5 cellular contexts compared by ENCODE assay signal in the genomic region with DNA sequence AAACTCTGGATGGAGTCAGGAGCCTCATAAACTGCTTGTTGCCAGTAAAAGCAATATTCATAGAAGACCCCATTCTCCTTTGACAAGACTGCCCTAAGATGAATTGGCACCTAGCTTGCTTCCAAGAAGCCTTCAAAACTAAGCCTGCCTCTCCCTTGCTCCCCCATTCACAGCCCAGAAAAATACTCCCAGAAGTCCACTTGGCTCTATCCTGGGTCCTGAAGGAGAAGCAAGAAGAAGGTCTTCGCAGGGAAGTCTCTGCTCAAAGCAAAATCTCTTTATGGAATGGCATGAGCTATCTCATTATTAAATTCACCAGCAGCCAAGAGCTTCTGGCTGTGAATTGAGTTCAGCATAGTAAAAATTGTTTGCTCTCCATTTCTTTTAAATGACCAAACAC.
"Had no signal": no experiment of that assay in that cellular context is flagged by ENCODE, and none has a peak within 500 bp of the region (broad histone marks: within the 10 kb centered on the region; RNA-seq: fewer than 3 reads in every experiment).

No MANE protein-coding gene starts in this region.

- DNase-seq: GOT3, H7, HFFc6, IMR-90, KG1 had no signal
